1 cellular context compared by ENCODE assay signal in the genomic region with DNA sequence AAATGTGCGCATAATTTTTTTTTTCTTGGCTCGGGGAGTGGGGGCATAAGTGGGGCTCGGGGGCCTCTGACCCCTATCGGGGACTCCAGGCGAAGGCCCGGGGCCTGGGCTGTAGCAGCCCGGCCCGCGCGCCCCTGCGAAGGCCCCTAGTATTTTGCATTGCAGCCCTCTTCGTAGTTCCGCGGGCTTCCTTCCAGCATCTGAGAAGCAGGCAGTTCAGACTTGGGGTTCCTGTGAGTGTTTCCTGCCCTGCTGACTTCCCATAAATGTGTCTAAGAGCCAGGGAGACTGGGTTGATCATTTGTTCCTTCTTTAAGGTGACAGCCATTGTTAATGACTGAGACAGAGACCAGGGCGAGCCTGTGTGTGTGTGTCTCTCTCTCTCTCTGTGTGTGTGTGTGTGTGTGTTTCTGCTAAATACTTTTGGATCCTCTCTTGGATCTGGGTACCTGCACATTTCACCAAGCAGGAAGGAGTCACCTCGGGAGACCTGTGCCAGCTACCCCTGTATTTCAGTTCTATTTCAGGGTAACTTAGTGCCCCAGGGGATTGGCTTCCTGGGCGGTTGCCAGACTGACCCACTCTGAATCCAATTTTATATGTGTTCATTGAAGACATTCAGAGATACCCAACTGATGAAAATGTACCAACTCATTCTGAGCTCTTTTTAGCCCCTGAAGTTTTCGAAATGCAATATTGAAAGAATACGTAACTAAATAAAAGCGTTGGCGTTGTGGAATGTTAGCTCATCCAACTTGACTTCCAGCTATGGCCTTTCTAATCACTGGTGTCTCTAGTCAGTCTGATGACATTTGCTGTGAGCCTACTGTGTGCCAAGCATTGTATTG.
TF ChIP-seq lines count a peak whose summit lies in the region.

No MANE protein-coding gene starts in this region.

TF ChIP-seq in HepG2, 621 proteins besides CTCF, POLR2A, EP300 and RAD21 (continued from another document):
- TF ChIP-seq, protein P1, sequence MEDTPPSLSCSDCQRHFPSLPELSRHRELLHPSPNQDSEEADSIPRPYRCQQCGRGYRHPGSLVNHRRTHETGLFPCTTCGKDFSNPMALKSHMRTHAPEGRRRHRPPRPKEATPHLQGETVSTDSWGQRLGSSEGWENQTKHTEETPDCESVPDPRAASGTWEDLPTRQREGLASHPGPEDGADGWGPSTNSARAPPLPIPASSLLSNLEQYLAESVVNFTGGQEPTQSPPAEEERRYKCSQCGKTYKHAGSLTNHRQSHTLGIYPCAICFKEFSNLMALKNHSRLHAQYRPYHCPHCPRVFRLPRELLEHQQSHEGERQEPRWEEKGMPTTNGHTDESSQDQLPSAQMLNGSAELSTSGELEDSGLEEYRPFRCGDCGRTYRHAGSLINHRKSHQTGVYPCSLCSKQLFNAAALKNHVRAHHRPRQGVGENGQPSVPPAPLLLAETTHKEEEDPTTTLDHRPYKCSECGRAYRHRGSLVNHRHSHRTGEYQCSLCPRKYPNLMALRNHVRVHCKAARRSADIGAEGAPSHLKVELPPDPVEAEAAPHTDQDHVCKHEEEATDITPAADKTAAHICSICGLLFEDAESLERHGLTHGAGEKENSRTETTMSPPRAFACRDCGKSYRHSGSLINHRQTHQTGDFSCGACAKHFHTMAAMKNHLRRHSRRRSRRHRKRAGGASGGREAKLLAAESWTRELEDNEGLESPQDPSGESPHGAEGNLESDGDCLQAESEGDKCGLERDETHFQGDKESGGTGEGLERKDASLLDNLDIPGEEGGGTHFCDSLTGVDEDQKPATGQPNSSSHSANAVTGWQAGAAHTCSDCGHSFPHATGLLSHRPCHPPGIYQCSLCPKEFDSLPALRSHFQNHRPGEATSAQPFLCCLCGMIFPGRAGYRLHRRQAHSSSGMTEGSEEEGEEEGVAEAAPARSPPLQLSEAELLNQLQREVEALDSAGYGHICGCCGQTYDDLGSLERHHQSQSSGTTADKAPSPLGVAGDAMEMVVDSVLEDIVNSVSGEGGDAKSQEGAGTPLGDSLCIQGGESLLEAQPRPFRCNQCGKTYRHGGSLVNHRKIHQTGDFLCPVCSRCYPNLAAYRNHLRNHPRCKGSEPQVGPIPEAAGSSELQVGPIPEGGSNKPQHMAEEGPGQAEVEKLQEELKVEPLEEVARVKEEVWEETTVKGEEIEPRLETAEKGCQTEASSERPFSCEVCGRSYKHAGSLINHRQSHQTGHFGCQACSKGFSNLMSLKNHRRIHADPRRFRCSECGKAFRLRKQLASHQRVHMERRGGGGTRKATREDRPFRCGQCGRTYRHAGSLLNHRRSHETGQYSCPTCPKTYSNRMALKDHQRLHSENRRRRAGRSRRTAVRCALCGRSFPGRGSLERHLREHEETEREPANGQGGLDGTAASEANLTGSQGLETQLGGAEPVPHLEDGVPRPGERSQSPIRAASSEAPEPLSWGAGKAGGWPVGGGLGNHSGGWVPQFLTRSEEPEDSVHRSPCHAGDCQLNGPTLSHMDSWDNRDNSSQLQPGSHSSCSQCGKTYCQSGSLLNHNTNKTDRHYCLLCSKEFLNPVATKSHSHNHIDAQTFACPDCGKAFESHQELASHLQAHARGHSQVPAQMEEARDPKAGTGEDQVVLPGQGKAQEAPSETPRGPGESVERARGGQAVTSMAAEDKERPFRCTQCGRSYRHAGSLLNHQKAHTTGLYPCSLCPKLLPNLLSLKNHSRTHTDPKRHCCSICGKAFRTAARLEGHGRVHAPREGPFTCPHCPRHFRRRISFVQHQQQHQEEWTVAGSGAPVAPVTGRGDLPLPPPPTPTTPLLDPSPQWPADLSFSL (CRISPR knock-in tag; IDR thresholded peaks at IDR 0.05): peak; percentile 68; the same call in 1 of the 2 replicates
- TF ChIP-seq, protein P2, sequence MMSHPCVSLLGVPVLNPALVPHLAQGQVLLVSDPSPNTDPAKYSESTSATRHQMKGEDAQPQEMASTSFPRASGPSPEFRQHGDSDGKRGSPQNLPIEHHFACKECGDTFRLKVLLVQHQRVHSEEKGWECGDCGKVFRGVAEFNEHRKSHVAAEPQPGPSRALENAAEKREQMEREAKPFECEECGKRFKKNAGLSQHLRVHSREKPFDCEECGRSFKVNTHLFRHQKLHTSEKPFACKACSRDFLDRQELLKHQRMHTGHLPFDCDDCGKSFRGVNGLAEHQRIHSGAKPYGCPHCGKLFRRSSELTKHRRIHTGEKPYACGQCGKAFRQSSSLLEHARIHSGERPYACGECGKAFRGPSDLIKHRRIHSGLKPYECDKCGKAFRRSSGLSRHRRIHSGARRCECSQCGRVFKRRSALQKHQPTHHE (CRISPR knock-in tag; IDR thresholded peaks at IDR 0.05; ENCODE audit: borderline replicate concordance): no peak
- TF ChIP-seq SOX6 (IDR thresholded peaks at IDR 0.05) (no peak), SOX6 (CRISPR knock-in tag; IDR thresholded peaks at IDR 0.05) (0 out of 2 replicates have a peak, but pooled peaks have one; percentile 5), TGIF2 (CRISPR knock-in tag; IDR thresholded peaks at IDR 0.05) (no peak), SP5 (CRISPR knock-in tag; IDR thresholded peaks at IDR 0.05; ENCODE audit: borderline replicate concordance, low read depth) (no peak), ARID2 (CRISPR knock-in tag; IDR thresholded peaks at IDR 0.05; ENCODE audit: borderline replicate concordance) (0 out of 2 replicates have a peak, but pooled peaks have one; percentile 39), HNRNPLL (IDR thresholded peaks at IDR 0.05; ENCODE audit: low read depth, low read length, poor library complexity, severe bottlenecking) (no peak), SRSF9 (IDR thresholded peaks at IDR 0.05; ENCODE audit: borderline replicate concordance, insufficient read depth, low read depth, low read length, poor library complexity, severe bottlenecking) (no peak), ZFP36 (IDR thresholded peaks at IDR 0.05; ENCODE audit: borderline replicate concordance, low read depth, low read length, partially characterized antibody) (no peak), ZBTB21 (CRISPR knock-in tag; IDR thresholded peaks at IDR 0.05) (no peak), RBM39 (IDR thresholded peaks at IDR 0.05; ENCODE audit: low read depth, low read length, poor library complexity, severe bottlenecking) (no peak), ZNF800 (CRISPR knock-in tag; IDR thresholded peaks at IDR 0.05) (no peak), CBFB (CRISPR knock-in tag; IDR thresholded peaks at IDR 0.05) (no peak), ZNF777 (CRISPR knock-in tag; IDR thresholded peaks at IDR 0.05) (no peak), ZFP90 (CRISPR knock-in tag; IDR thresholded peaks at IDR 0.05; ENCODE audit: borderline replicate concordance) (no peak), ZNF143 (CRISPR knock-in tag; IDR thresholded peaks at IDR 0.05) (no peak), ATAD3A (CRISPR knock-in tag; IDR thresholded peaks at IDR 0.05) (no peak), HNF4G (IDR thresholded peaks at IDR 0.05; ENCODE audit: borderline replicate concordance, low read depth, low read length) (no peak), HNF4G (CRISPR knock-in tag; IDR thresholded peaks at IDR 0.05; ENCODE audit: borderline replicate concordance, low read depth) (no peak), ZNF256 (CRISPR knock-in tag; conservative IDR thresholded peaks at IDR 0.05) (no peak), ZBTB4 (CRISPR knock-in tag; IDR thresholded peaks at IDR 0.05; ENCODE audit: borderline replicate concordance) (no peak)
TF ChIP-seq in HepG2: peak in this region for 9.
